8 cellular contexts compared by ENCODE assay signal in the genomic region with DNA sequence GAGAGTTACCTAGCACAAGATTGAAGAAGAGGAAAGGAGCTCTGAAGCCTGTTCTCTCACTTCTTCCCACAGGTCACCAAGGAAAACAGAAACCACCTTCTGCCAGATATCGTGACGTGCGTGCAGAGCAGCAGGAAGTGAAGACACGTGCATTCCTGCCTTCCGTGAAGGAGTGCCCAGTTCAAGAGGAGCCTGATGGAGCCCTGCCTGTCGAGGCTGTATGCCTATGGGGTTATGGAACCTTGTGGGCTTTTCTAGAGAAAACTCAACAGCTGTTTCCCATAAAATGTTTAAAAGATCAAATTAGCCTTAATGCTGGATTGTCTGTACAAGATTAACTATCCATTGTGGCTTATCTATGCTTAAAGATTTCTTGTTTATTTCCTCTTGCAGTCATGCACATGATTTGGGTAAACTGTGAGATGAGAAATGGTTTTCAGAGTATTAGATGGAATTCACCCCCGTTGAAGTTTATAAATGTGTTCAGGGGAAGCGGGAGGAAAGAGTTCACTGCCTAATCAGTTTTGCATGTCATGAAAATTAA. TPM values are rescaled to one million over a fixed set of nuclear protein-coding genes. Genes with fewer than 3 reads are reported as not detected.
DNase-seq lines count a peak whose midpoint lies in the region; ATAC-seq and TF ChIP-seq lines count a peak whose summit lies in the region.
"Had no signal": no experiment of that assay in that cellular context is flagged by ENCODE, and none has a peak within 500 bp of the region (broad histone marks: within the 10 kb centered on the region; RNA-seq: fewer than 3 reads in every experiment).

No MANE protein-coding gene starts in this region.

- peaks cover 16% of the 10 kb centered on the region for H3K4me1 ChIP-seq in DOHH2 (ENCODE audit: control insufficient read depth, low read length)
- no peaks in the 10 kb centered on the region for H3K4me1 ChIP-seq in mucosa of descending colon (ENCODE audit: low read depth)

- no peaks in the 10 kb centered on the region for H4K20me1 ChIP-seq in DOHH2 (ENCODE audit: control insufficient read depth, insufficient read depth, low read depth, low read length)

- ATAC-seq in GM21529 (IDR thresholded peaks at IDR 0.05; ENCODE audit: unreplicated experiment): peak; percentile 70
- ATAC-seq in activated naive CD4-positive, alpha-beta T cell treated with anti-CD3 and anti-CD28 coated beads, Interleukin-2, amount 50 U/mL, for 72 hours: peak in 1 of 2 donors; percentile 81
- peak; percentile 38 for ATAC-seq in mucosa of descending colon
- no peak for ATAC-seq in HG03565 (IDR thresholded peaks at IDR 0.05; ENCODE audit: unreplicated experiment)

- H3K27ac ChIP-seq in DOHH2 (ENCODE audit: low read depth, low read length): peak overlapping the region; percentile 29; the same call in 1 of the 2 replicates

- H3F3A ChIP-seq in DOHH2 (ENCODE audit: control insufficient read depth, insufficient read depth): no peaks in the 10 kb centered on the region

- no peaks in the 10 kb centered on the region for H3K79me2 ChIP-seq in DOHH2 (ENCODE audit: control insufficient read depth, low read length)

- H3K9me3 Mint-ChIP-seq in activated naive CD4-positive, alpha-beta T cell treated with anti-CD3 and anti-CD28 coated beads, Interleukin-2, amount 50 U/mL, for 72 hours: peaks cover 11 to 23% of the 10 kb centered on the region in 2 donors

- no peak for TF ChIP-seq CTCF in DOHH2 (IDR thresholded peaks at IDR 0.05; ENCODE audit: low read depth, low read length, poor library complexity, severe bottlenecking)
- no peak for TF ChIP-seq CTCF in mucosa of descending colon (IDR thresholded peaks at IDR 0.05)

- H3K4me2 ChIP-seq in DOHH2 (ENCODE audit: low read length): peak overlapping the region; percentile 33; the same call in 1 of the 2 replicates

- intact Hi-C loops in mucosa of descending colon (cut with DNase I, micrococcal nuclease): no loop called here

- no peaks in the 10 kb centered on the region for H3K27me3 ChIP-seq in DOHH2 (ENCODE audit: control insufficient read depth, low read length)

- no peaks in the 10 kb centered on the region; the same call in 1 of the 2 replicates for H3K9me3 ChIP-seq in DOHH2 (ENCODE audit: control insufficient read depth, insufficient read depth, low read length)
- H3K9me3 ChIP-seq in mucosa of descending colon: peaks cover 8% of the 10 kb centered on the region

- H3K36me3 ChIP-seq in DOHH2 (ENCODE audit: control insufficient read depth, low read length): peaks cover 21% of the 10 kb centered on the region
- peaks cover 2% of the 10 kb centered on the region for H3K36me3 ChIP-seq in mucosa of descending colon (ENCODE audit: low read depth)

- peaks cover 28 to 65% of the 10 kb centered on the region in 2 donors for H3K36me3 Mint-ChIP-seq in activated naive CD4-positive, alpha-beta T cell treated with anti-CD3 and anti-CD28 coated beads, Interleukin-2, amount 50 U/mL, for 72 hours

- DNase-seq in activated naive CD4-positive, alpha-beta T cell treated with anti-CD3 and anti-CD28 coated beads, Interleukin-2, amount 50 U/mL, for 72 hours (ENCODE audit: low spot score in 2 of 2): no peak
- no peak for DNase-seq in mucosa of descending colon
- DNase-seq in cerebellar nuclear complex (lab: John Stamatoyannopoulos, UW): no peak
- DNase-seq in NCI-H2171 treated with DMSO at 0.1 percent for 48 hours (lab: John Stamatoyannopoulos, UW): no peak
- DNase-seq: GDM1 had no signal

- H3K9me2 ChIP-seq in DOHH2 (replicated peaks; ENCODE audit: control insufficient read depth, low read length): no peaks in the 10 kb centered on the region

- H3K4me3 ChIP-seq in DOHH2 (ENCODE audit: low read length) (no peak overlapping the region), mucosa of descending colon (no peak overlapping the region)

- H3K27ac Mint-ChIP-seq in activated naive CD4-positive, alpha-beta T cell treated with anti-CD3 and anti-CD28 coated beads, Interleukin-2, amount 50 U/mL, for 72 hours: peak overlapping the region; percentile 71 to 94

RNA-seq across cellular contexts. Expression of a gene that starts 27.8 kb away (rescaled TPM):
- total RNA-seq in activated naive CD4-positive, alpha-beta T cell treated with anti-CD3 and anti-CD28 coated beads, Interleukin-2, amount 50 U/mL, for 72 hours: 10 to 100 TPM; 59.0 to 85.4 TPM
- total RNA-seq in mucosa of descending colon: 10 to 100 TPM; 36.5 to 49.9 (median 46.4) TPM
